23 cellular contexts compared by ENCODE assay signal in the genomic region with DNA sequence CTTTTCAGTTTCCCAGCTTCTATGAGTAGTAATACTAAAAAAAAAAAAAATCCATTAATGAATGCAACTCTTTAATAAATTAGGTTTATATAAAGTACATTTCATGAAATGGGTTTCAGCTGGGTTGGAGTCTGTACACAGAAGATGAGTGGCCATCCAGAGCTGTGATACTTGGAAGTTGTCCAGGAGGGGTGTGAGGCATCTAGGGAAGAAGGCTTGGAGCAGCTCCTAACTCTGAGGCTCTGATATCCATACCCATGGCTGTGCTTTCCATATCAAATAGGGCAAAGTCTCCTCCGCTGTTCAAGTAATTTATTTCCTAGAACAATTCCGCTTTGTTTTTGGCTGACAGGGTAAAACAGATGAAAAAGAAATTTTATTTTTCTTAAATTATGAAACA.
DNase-seq lines count a peak whose midpoint lies in the region; ATAC-seq and TF ChIP-seq lines count a peak whose summit lies in the region.
"Had no signal": no experiment of that assay in that cellular context is flagged by ENCODE, and none has a peak within 500 bp of the region (broad histone marks: within the 10 kb centered on the region; RNA-seq: fewer than 3 reads in every experiment).

No MANE protein-coding gene starts in this region.

- H3K36me3 ChIP-seq in upper lobe of left lung, result no peaks in the 10 kb centered on the region
- H3K36me3 ChIP-seq: esophagus muscularis mucosa, spleen had no signal

- DNase-seq in Daoy (ENCODE audit: low read depth) (peak; percentile 37), NCI-H1092 treated with DMSO at 0.1 percent for 48 hours (lab: John Stamatoyannopoulos, UW) (peak; percentile 87), RPMI7951 (ENCODE audit: low read depth) (peak; percentile 40), left kidney (ENCODE audit: low read depth, low spot score) (peak; percentile 25), hepatic stellate cell (ENCODE audit: low spot score) (no peak), upper lobe of left lung (no peak)
- no peak for DNase-seq in effector CD8-positive, alpha-beta T cell (lab: John Stamatoyannopoulos, UW)
- DNase-seq: activated CD4-positive, alpha-beta T cell treated with anti-CD3 and anti-CD28 coated beads for 1 hour; activated naive CD8-positive, alpha-beta T cell treated with anti-CD3 and anti-CD28 coated beads, Interleukin-2, amount 50 U/mL, for 24 hours; AML-193; Caco-2; caudate nucleus; GF-D8; islet precursor cell; Karpas-422; NCI-H1694; NCI-H524 treated with DMSO at 0.1 percent for 48 hours; PC-3; posterior cingulate gyrus; spleen had no signal

- ATAC-seq in upper lobe of left lung (ENCODE audit: low FRiP score in 2 of 2), result no peak
- ATAC-seq: activated naive CD8-positive, alpha-beta T cell treated with anti-CD3 and anti-CD28 coated beads, Interleukin-2, amount 50 U/mL, for 24 hours; GM12878; natural killer cell treated with Interleukin-12 subunit alpha and Interleukin-12 subunit beta and Interleukin-15 and Interleukin-18, amount 100 ng/mL, for 72 hours; PC-3 had no signal

- TF ChIP-seq POLR2A in upper lobe of left lung (IDR thresholded peaks at IDR 0.05), result no peak

- TF ChIP-seq CTCF in upper lobe of left lung (IDR thresholded peaks at IDR 0.05), result no peak

- H3K9me3 ChIP-seq in upper lobe of left lung, result no peaks in the 10 kb centered on the region
- H3K9me3 ChIP-seq: Caco-2, esophagus muscularis mucosa, spleen had no signal

- TF ChIP-seq EP300 in upper lobe of left lung (IDR thresholded peaks at IDR 0.05), result no peak

- no peak overlapping the region for H3K27ac ChIP-seq in upper lobe of left lung
- H3K27ac ChIP-seq: esophagus muscularis mucosa, spleen had no signal

- 86 to 88% methylated on average over 2 of the region's 2 CpGs for WGBS in upper lobe of left lung, 2 donors

- H3K4me3 ChIP-seq in upper lobe of left lung, result no peak overlapping the region
- H3K4me3 ChIP-seq: esophagus muscularis mucosa, GM12878, spleen had no signal

- H3K27me3 ChIP-seq in upper lobe of left lung, result no peaks in the 10 kb centered on the region
- H3K27me3 ChIP-seq: esophagus muscularis mucosa, spleen had no signal

- no peaks in the 10 kb centered on the region for H3K4me1 ChIP-seq in upper lobe of left lung
- H3K4me1 ChIP-seq: Caco-2, esophagus muscularis mucosa, spleen had no signal

Comparison
In these comparisons a context has a peak if more than half of its experiments do, and no peak if none do; other contexts are left out.
1. DNase-seq: peak in Daoy (single experiment), NCI-H1092 treated with DMSO at 0.1 percent for 48 hours (single experiment), RPMI7951 (single experiment) and left kidney (single experiment); none in hepatic stellate cell (single experiment), effector CD8-positive, alpha-beta T cell (single experiment) and upper lobe of left lung (0 of 2).